Comparison of ENCODE assay signal across 17 cellular contexts in the genomic region with DNA sequence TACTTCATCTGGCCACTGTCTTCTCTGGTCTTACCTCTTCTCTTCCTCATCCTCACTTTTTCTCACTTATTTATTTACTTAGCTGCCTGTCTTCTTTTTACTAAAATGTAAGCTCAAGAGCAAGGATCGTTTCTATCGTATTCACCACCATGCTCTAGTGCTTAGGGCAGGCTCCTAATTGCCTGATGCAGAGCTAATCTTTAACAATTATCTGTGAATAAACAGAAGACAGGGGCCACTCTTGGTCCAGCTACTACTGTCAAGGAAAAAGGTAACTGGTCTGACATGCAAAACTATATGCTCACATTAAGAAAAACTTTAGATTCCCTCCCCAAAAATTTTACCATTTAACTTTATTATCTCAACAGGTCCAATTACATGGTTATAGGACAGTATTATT. TPM values are rescaled to one million over a fixed set of nuclear protein-coding genes. Genes with fewer than 3 reads are reported as not detected.
A peak's percentile ranks its signal among the peaks of the same experiment; 100 is the strongest.
DNase-seq lines count a peak whose midpoint lies in the region; ATAC-seq and TF ChIP-seq lines count a peak whose summit lies in the region.
"Had no signal": no experiment of that assay in that cellular context is flagged by ENCODE, and none has a peak within 500 bp of the region (broad histone marks: within the 10 kb centered on the region; RNA-seq: fewer than 3 reads in every experiment).

No MANE protein-coding gene starts in this region.

- H3K9me3 ChIP-seq in BE2C (no peaks in the 10 kb centered on the region), gastroesophageal sphincter (no peaks in the 10 kb centered on the region)
- H3K9me3 ChIP-seq: heart left ventricle, transverse colon had no signal

- H3K27me3 Mint-ChIP-seq in HFFc6 (ENCODE audit: insufficient read depth) (no peaks in the 10 kb centered on the region), progenitor cell of endocrine pancreas (no peaks in the 10 kb centered on the region)

- peak overlapping the region; percentile 28 for H3K4me3 ChIP-seq in BE2C (ENCODE audit: low read depth, low read length)
- H3K4me3 ChIP-seq in gastroesophageal sphincter, result no peak overlapping the region
- H3K4me3 ChIP-seq: heart left ventricle, K562, transverse colon had no signal

- ATAC-seq in gastroesophageal sphincter, result no peak
- ATAC-seq in GM18520 (IDR thresholded peaks at IDR 0.05; ENCODE audit: unreplicated experiment), result no peak
- no peak for ATAC-seq in activated naive CD4-positive, alpha-beta T cell treated with anti-CD3 and anti-CD28 coated beads, Interleukin-2, amount 50 U/mL, for 72 hours
- ATAC-seq: heart left ventricle, K562 had no signal

- H3K36me3 Mint-ChIP-seq in HFFc6 (ENCODE audit: low read depth) (no peaks in the 10 kb centered on the region; the same call in 1 of the 2 replicates), progenitor cell of endocrine pancreas (ENCODE audit: insufficient read depth) (peaks cover 4% of the 10 kb centered on the region)
- H3K36me3 Mint-ChIP-seq in activated naive CD4-positive, alpha-beta T cell treated with anti-CD3 and anti-CD28 coated beads, Interleukin-2, amount 50 U/mL, for 72 hours, result no peaks in the 10 kb centered on the region

- peak overlapping the region in 3 of 4 donors; percentile 43 to 84 (median 73) for H3K27ac ChIP-seq in gastroesophageal sphincter

- H3K4me3 Mint-ChIP-seq in HFFc6, result no peak overlapping the region
- H3K4me3 Mint-ChIP-seq in progenitor cell of endocrine pancreas (ENCODE audit: low read depth), result peak overlapping the region; percentile 35
- H3K4me3 Mint-ChIP-seq: activated naive CD4-positive, alpha-beta T cell treated with anti-CD3 and anti-CD28 coated beads for 36 hours had no signal

- TF ChIP-seq POLR2A in gastroesophageal sphincter (IDR thresholded peaks at IDR 0.05), result no peak

- H3K27ac Mint-ChIP-seq in HFFc6, result peak overlapping the region; percentile 10; the same call in 1 of the 2 replicates
- no peak overlapping the region for H3K27ac Mint-ChIP-seq in progenitor cell of endocrine pancreas
- H3K27ac Mint-ChIP-seq in activated naive CD4-positive, alpha-beta T cell treated with anti-CD3 and anti-CD28 coated beads, Interleukin-2, amount 50 U/mL, for 72 hours, result no peak overlapping the region
- H3K27ac Mint-ChIP-seq: activated naive CD4-positive, alpha-beta T cell treated with anti-CD3 and anti-CD28 coated beads for 36 hours had no signal

- H3K4me1 Mint-ChIP-seq in HFFc6 (ENCODE audit: low read depth) (peaks cover 23% of the 10 kb centered on the region), progenitor cell of endocrine pancreas (ENCODE audit: low read depth) (peaks cover 23% of the 10 kb centered on the region)

- 28 to 53% methylated on average over 2 of the region's 2 CpGs for WGBS in gastroesophageal sphincter (ENCODE audit: low coverage in 1 of 2), 2 donors

- TF ChIP-seq EP300 in gastroesophageal sphincter (IDR thresholded peaks at IDR 0.05), result no peak

- H3K4me1 ChIP-seq in BE2C, result peaks cover 9% of the 10 kb centered on the region
- peaks cover 0 to 26% (median 2%) of the 10 kb centered on the region in 3 donors for H3K4me1 ChIP-seq in gastroesophageal sphincter

- peak; percentile 32 for DNase-seq in BE2C
- no peak for DNase-seq in HFFc6
- DNase-seq in progenitor cell of endocrine pancreas (ENCODE audit: low spot score, unreplicated experiment), result no peak
- DNase-seq in activated CD4-positive, CD25-positive, alpha-beta regulatory T cell (lab: John Stamatoyannopoulos, UW), result no peak
- DNase-seq in Ammon's horn (ENCODE audit: low spot score), result no peak
- no peak for DNase-seq in activated naive CD4-positive, alpha-beta T cell treated with anti-CD3 and anti-CD28 coated beads, Interleukin-2, amount 50 U/mL, for 72 hours (ENCODE audit: low spot score in 2 of 2)
- DNase-seq: activated CD4-positive, alpha-beta T cell treated with anti-CD3 and anti-CD28 coated beads, Interleukin-2, amount 50 U/mL, for 1 hour; activated naive CD4-positive, alpha-beta T cell treated with anti-CD3 and anti-CD28 coated beads for 36 hours; Calu3; heart left ventricle; NCI-H1930; NCI-H226; stimulated activated CD4-positive, alpha-beta T cell treated with anti-CD3 and anti-CD28 coated beads, Interleukin-15, amount 100 ng/mL, for 24 hours; transverse colon had no signal

- H3K9me3 Mint-ChIP-seq in HFFc6 (no peaks in the 10 kb centered on the region), progenitor cell of endocrine pancreas (ENCODE audit: low read depth) (no peaks in the 10 kb centered on the region)
- no peaks in the 10 kb centered on the region for H3K9me3 Mint-ChIP-seq in activated naive CD4-positive, alpha-beta T cell treated with anti-CD3 and anti-CD28 coated beads, Interleukin-2, amount 50 U/mL, for 72 hours
- H3K9me3 Mint-ChIP-seq: activated naive CD4-positive, alpha-beta T cell treated with anti-CD3 and anti-CD28 coated beads for 36 hours had no signal

- H3K36me3 ChIP-seq in BE2C (peaks cover 15% of the 10 kb centered on the region), gastroesophageal sphincter (peaks cover 5 to 15% of the 10 kb centered on the region in 2 donors)

- H3K27me3 ChIP-seq in BE2C (no peaks in the 10 kb centered on the region), gastroesophageal sphincter (no peaks in the 10 kb centered on the region)
- H3K27me3 ChIP-seq: heart left ventricle, transverse colon had no signal

- no peak; the same call in 1 of the 2 replicates for TF ChIP-seq CTCF in BE2C (IDR thresholded peaks at IDR 0.05; ENCODE audit: low read depth, low read length)
- TF ChIP-seq CTCF in HFFc6 (IDR thresholded peaks at IDR 0.05), result no peak
- TF ChIP-seq CTCF in gastroesophageal sphincter (IDR thresholded peaks at IDR 0.05), result no peak
- TF ChIP-seq CTCF in progenitor cell of endocrine pancreas (IDR thresholded peaks at IDR 0.05; ENCODE audit: unreplicated experiment), result no peak

RNA-seq across cellular contexts. Expression of gene PIK3R4, which starts 17.5 kb away (rescaled TPM):
- 33.0 TPM for polyA plus RNA-seq in BE2C (2012; ENCODE audit: insufficient read depth, insufficient read length, low read depth)
- total RNA-seq in HFFc6 (2021; fragmentation: NEBNext Ultra II Directional; extraction: Animal tissue kit (Norgen Biotek cat#: 25700)), result 10 to 100 TPM; 21.3 to 28.3 (median 22.9) TPM
- 10 to 100 TPM; 28.0 to 40.2 (median 34.8) TPM for total RNA-seq in gastroesophageal sphincter
- 29.3 and 32.2 TPM in 2 replicates for total RNA-seq in progenitor cell of endocrine pancreas
- total RNA-seq in activated naive CD4-positive, alpha-beta T cell treated with anti-CD3 and anti-CD28 coated beads, Interleukin-2, amount 50 U/mL, for 72 hours, result 10 to 100 TPM; 23.3 to 32.4 TPM
